In genomic region chr17:45186955-45187354, GRCh38 we compare ENCODE assay signal across 21 cellular contexts.
"Had no signal": no experiment of that assay in that cellular context is flagged by ENCODE, and none has a peak within 500 bp of the region (broad histone marks: within the 10 kb centered on the region; RNA-seq: fewer than 3 reads in every experiment).

No MANE protein-coding gene starts in this region.

- H3K4me3 ChIP-seq: colonic mucosa, esophagus muscularis mucosa, gastroesophageal sphincter, heart left ventricle, hepatocyte, left lung, lower lobe of right lung, mucosa of descending colon had no signal

- H3K36me3 Mint-ChIP-seq: immature natural killer cell, mesothelial cell of epicardium had no signal

- H3K4me1 ChIP-seq: colonic mucosa, esophagus muscularis mucosa, gastroesophageal sphincter, heart left ventricle, left lung, lower lobe of right lung had no signal

- H3K4me3 Mint-ChIP-seq: dendritic cell treated with granulocyte-macrophage colony-stimulating factor and Interleukin-4, amounts not matched to agents 40 ng/mL and 50 ng/mL, for 4 days; effector memory CD8-positive, alpha-beta T cell; immature natural killer cell; mesothelial cell of epicardium had no signal

- H3K27ac Mint-ChIP-seq: dendritic cell treated with granulocyte-macrophage colony-stimulating factor and Interleukin-4, amounts not matched to agents 40 ng/mL and 50 ng/mL, for 4 days; effector memory CD8-positive, alpha-beta T cell; immature natural killer cell; mesothelial cell of epicardium had no signal

- DNase-seq: colonic mucosa; cortex of kidney; effector CD8-positive, alpha-beta T cell; effector memory CD8-positive, alpha-beta T cell; foreskin keratinocyte; heart left ventricle; hypothalamus; immature natural killer cell; islet precursor cell; kidney; kidney glomerular epithelial cell; left ventricle myocardium superior; lower lobe of right lung; mesenchymal stem cell; mucosa of descending colon had no signal

- H3K9me3 Mint-ChIP-seq: dendritic cell treated with granulocyte-macrophage colony-stimulating factor and Interleukin-4, amounts not matched to agents 40 ng/mL and 50 ng/mL, for 4 days; effector memory CD8-positive, alpha-beta T cell; immature natural killer cell; mesothelial cell of epicardium had no signal

- H3K36me3 ChIP-seq: colonic mucosa, esophagus muscularis mucosa, gastroesophageal sphincter, heart left ventricle, left lung, lower lobe of right lung had no signal

- H3K9me3 ChIP-seq: colonic mucosa, esophagus muscularis mucosa, gastroesophageal sphincter, heart left ventricle, left lung, lower lobe of right lung, mucosa of descending colon had no signal

- H3K27me3 ChIP-seq: colonic mucosa, esophagus muscularis mucosa, foreskin keratinocyte, gastroesophageal sphincter, heart left ventricle, hepatocyte, left lung had no signal

- H3K27me3 Mint-ChIP-seq: dendritic cell treated with granulocyte-macrophage colony-stimulating factor and Interleukin-4, amounts not matched to agents 40 ng/mL and 50 ng/mL, for 4 days; effector memory CD8-positive, alpha-beta T cell had no signal

- H3K4me1 Mint-ChIP-seq: immature natural killer cell, mesothelial cell of epicardium had no signal

- H3K27ac ChIP-seq: colonic mucosa, esophagus muscularis mucosa, foreskin keratinocyte, gastroesophageal sphincter, heart left ventricle, hepatocyte, left lung, lower lobe of right lung had no signal
